8 cellular contexts compared by ENCODE assay signal in genomic region chr2:55419514-55420243, GRCh38. TPM values are rescaled to one million over a fixed set of nuclear protein-coding genes. Genes with fewer than 3 reads are reported as not detected.
DNase-seq lines count a peak whose midpoint lies in the region; ATAC-seq and TF ChIP-seq lines count a peak whose summit lies in the region.

Gene CCDC88A, minus strand, starts transcription at chr2:55419856. Its CDS starts 777 bp downstream, at chr2:55419079.

- peak within 1 kb of the TSS; percentile 90 for H2AFZ ChIP-seq in DND-41 (ENCODE audit: low read depth, low read length)

- no peaks in the 10 kb centered on the region for H4K20me1 ChIP-seq in DND-41 (ENCODE audit: insufficient read depth, low read length)

- H3K4me1 ChIP-seq in DND-41 (ENCODE audit: insufficient read depth, low read length): peaks cover 40% of the 10 kb centered on the region
- peaks cover 0 to 6% (median 3%) of the 10 kb centered on the region in 4 donors for H3K4me1 ChIP-seq in Peyer's patch

- peak within 1 kb of the TSS; percentile 90 to 97 (median 95) for H3K4me3 Mint-ChIP-seq in naive B cell
- peak within 1 kb of the TSS; percentile 84 for H3K4me3 Mint-ChIP-seq in stimulated activated effector memory CD8-positive, alpha-beta T cell treated with anti-CD3 and anti-CD28 coated beads, Interleukin-12 subunit alpha, Interleukin-12 subunit beta, amount 100 ng/mL, for 72 hours

- peaks cover 20 to 34% (median 31%) of the 10 kb centered on the region in 3 donors for H3K4me1 Mint-ChIP-seq in naive B cell
- H3K4me1 Mint-ChIP-seq in stimulated activated effector memory CD8-positive, alpha-beta T cell treated with anti-CD3 and anti-CD28 coated beads, Interleukin-12 subunit alpha, Interleukin-12 subunit beta, amount 100 ng/mL, for 72 hours: peaks cover 21% of the 10 kb centered on the region

- DNase-seq in DND-41: peak; percentile 99
- DNase-seq in Peyer's patch: peak; percentile 77 to 94 (median 87)
- DNase-seq in activated T-helper 1 cell treated with Interleukin-2 at 50 U/mL for 16 hours (ENCODE audit: low read depth): peak; percentile 80
- peak; percentile 100 for DNase-seq in fibroblast of gingiva (ENCODE audit: low read depth)
- peak; percentile 81 for DNase-seq in naive B cell
- DNase-seq in stimulated activated effector memory CD8-positive, alpha-beta T cell treated with anti-CD3 and anti-CD28 coated beads, Interleukin-12 subunit alpha, Interleukin-12 subunit beta, amount 100 ng/mL, for 72 hours (ENCODE audit: low spot score in 2 of 2): peak; percentile 73 to 91

- no peaks in the 10 kb centered on the region for H3K9me3 ChIP-seq in DND-41 (ENCODE audit: insufficient read depth, low read length, severe bottlenecking)
- no peaks in the 10 kb centered on the region for H3K9me3 ChIP-seq in KOPT-K1 (ENCODE audit: insufficient read depth, low read length, poor library complexity, severe bottlenecking)
- H3K9me3 ChIP-seq in Peyer's patch: no peaks in the 10 kb centered on the region

- H3K9me3 Mint-ChIP-seq in naive B cell: no peaks in the 10 kb centered on the region
- H3K9me3 Mint-ChIP-seq in stimulated activated effector memory CD8-positive, alpha-beta T cell treated with anti-CD3 and anti-CD28 coated beads, Interleukin-12 subunit alpha, Interleukin-12 subunit beta, amount 100 ng/mL, for 72 hours: no peaks in the 10 kb centered on the region

- H3K27me3 ChIP-seq in DND-41 (ENCODE audit: insufficient read depth, low read length, poor library complexity): no peaks in the 10 kb centered on the region
- H3K27me3 ChIP-seq in Peyer's patch: no peaks in the 10 kb centered on the region

- ATAC-seq in DND-41 (ENCODE audit: insufficient read depth, low read depth) (peak; percentile 83), GM21786 (IDR thresholded peaks at IDR 0.05; ENCODE audit: unreplicated experiment) (peak; percentile 80), naive B cell (ENCODE audit: low read depth in 2 of 2) (peak; percentile 84 to 85)
- ATAC-seq in stimulated activated effector memory CD8-positive, alpha-beta T cell treated with anti-CD3 and anti-CD28 coated beads, Interleukin-12 subunit alpha, Interleukin-12 subunit beta, amount 100 ng/mL, for 72 hours: peak; percentile 92

- H3K79me2 ChIP-seq in DND-41 (ENCODE audit: insufficient read depth, low read length): peaks cover 49% of the 10 kb centered on the region

- peak within 1 kb of the TSS; percentile 86 for H3K9ac ChIP-seq in DND-41 (ENCODE audit: low read depth, low read length)

- H3K4me3 ChIP-seq in DND-41 (ENCODE audit: low read depth in 1 of 2, low read length in 2 of 2) (peak within 1 kb of the TSS; percentile 60 to 76), Peyer's patch (peak within 1 kb of the TSS; percentile 54 to 79 (median 66))

- peak within 1 kb of the TSS; percentile 79 for H3K4me2 ChIP-seq in DND-41 (ENCODE audit: insufficient read depth, low read length)

- no peaks in the 10 kb centered on the region for H3K36me3 Mint-ChIP-seq in naive B cell
- H3K36me3 Mint-ChIP-seq in stimulated activated effector memory CD8-positive, alpha-beta T cell treated with anti-CD3 and anti-CD28 coated beads, Interleukin-12 subunit alpha, Interleukin-12 subunit beta, amount 100 ng/mL, for 72 hours: no peaks in the 10 kb centered on the region

- peak within 1 kb of the TSS; percentile 98 for H3K27ac ChIP-seq in DND-41 (ENCODE audit: low read length)
- H3K27ac ChIP-seq in KOPT-K1 (ENCODE audit: low read depth, low read length, poor library complexity, severe bottlenecking): peak within 1 kb of the TSS; percentile 93
- H3K27ac ChIP-seq in Peyer's patch: peak within 1 kb of the TSS; percentile 85 to 89 (median 86)

- H3K27ac Mint-ChIP-seq in naive B cell: peak within 1 kb of the TSS; percentile 87 to 98 (median 92)
- peak within 1 kb of the TSS; percentile 77 for H3K27ac Mint-ChIP-seq in stimulated activated effector memory CD8-positive, alpha-beta T cell treated with anti-CD3 and anti-CD28 coated beads, Interleukin-12 subunit alpha, Interleukin-12 subunit beta, amount 100 ng/mL, for 72 hours

- H3K36me3 ChIP-seq in DND-41 (ENCODE audit: insufficient read depth, low read length): peaks cover 12% of the 10 kb centered on the region; the same call in 1 of the 2 replicates
- 0 out of 2 replicates have a peak, but pooled peaks cover 5% of the 10 kb centered on the region for H3K36me3 ChIP-seq in KOPT-K1 (ENCODE audit: insufficient read depth, low read length)
- no peaks in the 10 kb centered on the region for H3K36me3 ChIP-seq in Peyer's patch

- peak; percentile 12 for TF ChIP-seq CTCF in DND-41 (IDR thresholded peaks at IDR 0.05; ENCODE audit: borderline replicate concordance, extremely low read depth, low read length, poor library complexity, severe bottlenecking)
- TF ChIP-seq CTCF in Peyer's patch (IDR thresholded peaks at IDR 0.05): peak in 2 of 6 experiments; percentile 9 to 16

- H3K27me3 Mint-ChIP-seq in naive B cell: no peaks in the 10 kb centered on the region

- peak in 1 of 2 donors; percentile 47 for TF ChIP-seq POLR2A in Peyer's patch (IDR thresholded peaks at IDR 0.05)

RNA-seq across cellular contexts. Expression of gene CCDC88A, which starts in this region (rescaled TPM):
- total RNA-seq in Peyer's patch: 10 to 100 TPM in 3 of 4 donors, 1 to 10 TPM in 1; 7.7 to 95.7 (median 16.9) TPM
- 1 to 10 TPM; 1.3 to 5.0 (median 2.8) TPM for polyA plus RNA-seq in naive B cell (ENCODE audit: low read depth in 6 of 6)

Comparison
In these comparisons a context has a peak if more than half of its experiments do, and no peak if none do; other contexts are left out.
1. Peak in every context shown above with its lines: DNase-seq, ATAC-seq, H3K4me3 ChIP-seq and H3K27ac ChIP-seq.